ENCODE assay signal across 19 cellular contexts in genomic region chr22:35949243-35949642, GRCh38.
"Had no signal": no experiment of that assay in that cellular context is flagged by ENCODE, and none has a peak within 500 bp of the region (broad histone marks: within the 10 kb centered on the region; RNA-seq: fewer than 3 reads in every experiment).

No MANE protein-coding gene starts in this region.

- H3K27me3 ChIP-seq: SJSA1 had no signal

- H3K4me3 ChIP-seq: SJSA1, SK-N-MC had no signal

- DNase-seq: KBM-7, MV-4-11, NCI-H1048, NCI-H1436, NCI-H187, NCI-H2029, NCI-H2081 treated with DMSO at 0.1 percent for 48 hours, NCI-H2171, NCI-H226, NCI-H446, NCI-H510A, NCI-H524 treated with DMSO at 0.1 percent for 48 hours, NCI-H69, Right ventricle myocardium superior, RPMI8226, SIG-M5 had no signal

- H3K9me3 ChIP-seq: SJSA1 had no signal

- FAIRE-seq: RCC 7860 had no signal

- H3K27ac ChIP-seq: SJSA1, SK-N-MC had no signal
